Comparison of ENCODE assay signal across 18 cellular contexts in the genomic region with DNA sequence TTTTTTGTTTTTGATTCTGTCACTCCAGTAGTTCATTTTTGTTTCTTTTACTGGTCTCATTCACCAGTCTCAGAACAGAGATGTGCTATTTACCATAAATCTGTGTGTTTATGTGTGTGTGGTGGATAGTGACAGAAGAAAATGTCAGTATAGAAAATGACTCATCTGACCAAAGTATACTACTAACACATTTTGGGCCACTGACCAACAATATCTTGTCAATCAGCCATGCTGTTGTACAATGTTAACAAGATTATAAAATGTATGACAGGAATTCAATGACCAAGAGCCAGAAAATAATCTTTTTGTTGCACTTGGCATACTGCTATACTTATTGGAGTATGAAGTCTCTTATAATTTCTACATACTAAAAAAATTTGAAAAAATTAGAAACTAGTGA.
DNase-seq lines count a peak whose midpoint lies in the region; ATAC-seq, FAIRE-seq and TF ChIP-seq lines count a peak whose summit lies in the region.
"Had no signal": no experiment of that assay in that cellular context is flagged by ENCODE, and none has a peak within 500 bp of the region (broad histone marks: within the 10 kb centered on the region; RNA-seq: fewer than 3 reads in every experiment).

No MANE protein-coding gene starts in this region.

- intact Hi-C loops in IMR-90 (cut with micrococcal nuclease) (no loop called here), mucosa of descending colon (cut with DNase I, micrococcal nuclease) (no loop called here), natural killer cell (cut with micrococcal nuclease) (no loop called here)

- H2AK9ac ChIP-seq in IMR-90 (replicated peaks; ENCODE audit: low read depth, low read length, poor library complexity) = no peak overlapping the region

- no peak for TF ChIP-seq RAD21 in IMR-90 (IDR thresholded peaks at IDR 0.05; ENCODE audit: low read length)

- H3K9me3 ChIP-seq in IMR-90 (ENCODE audit: control insufficient read depth, insufficient read depth, low read length) (no peaks in the 10 kb centered on the region), astrocyte (ENCODE audit: insufficient read depth, low read depth, low read length) (no peaks in the 10 kb centered on the region), mucosa of descending colon (no peaks in the 10 kb centered on the region)
- H3K9me3 ChIP-seq: BE2C had no signal

- BruUV-seq in IMR-90 (replicated peaks; lab: Mats Ljungman, UMichigan) = no TSS peak

- POLR2A ChIA-PET in IMR-90 (lab: Charles Lee; ENCODE audit: unreplicated experiment) = no interaction called here

- H3K27ac ChIP-seq in IMR-90 (ENCODE audit: insufficient read depth, low read length) (no peak overlapping the region), astrocyte (ENCODE audit: low read depth, low read length) (no peak overlapping the region)
- H3K27ac ChIP-seq: PC-9 had no signal

- no peak overlapping the region for H4K8ac ChIP-seq in IMR-90 (ENCODE audit: low read depth in 2 of 2, low read length in 2 of 2)

- ATAC-seq in IMR-90 (ENCODE audit: low read depth) = peak; percentile 53
- ATAC-seq in mucosa of descending colon = no peak
- ATAC-seq in natural killer cell = no peak

- no peaks in the 10 kb centered on the region for H3K9me1 ChIP-seq in IMR-90 (ENCODE audit: insufficient read depth, low read length)

- no peak overlapping the region for H3K56ac ChIP-seq in IMR-90 (ENCODE audit: extremely low read depth, insufficient read depth, low read length)

- H3K36me3 Mint-ChIP-seq in astrocyte (ENCODE audit: low read depth, unreplicated experiment) = no peaks in the 10 kb centered on the region
- peaks cover 11% of the 10 kb centered on the region for H3K36me3 Mint-ChIP-seq in natural killer cell
- H3K36me3 Mint-ChIP-seq: CD4-positive, alpha-beta memory T cell had no signal

- FAIRE-seq in astrocyte (lab: Jason Lieb, UNC) = no peak

- no peak overlapping the region for H3K9ac ChIP-seq in IMR-90 (ENCODE audit: low read depth, low read length)
- no peak overlapping the region for H3K9ac ChIP-seq in astrocyte (ENCODE audit: low read length)

- H2AK5ac ChIP-seq in IMR-90 (ENCODE audit: low read depth, low read length) = no peak overlapping the region

- H3K4ac ChIP-seq in IMR-90 (ENCODE audit: low read depth, low read length) = no peak overlapping the region

- H3K18ac ChIP-seq in IMR-90 (ENCODE audit: low read depth, low read length) = no peak overlapping the region

- H4K20me1 ChIP-seq in IMR-90 (ENCODE audit: insufficient read depth, low read length) (no peaks in the 10 kb centered on the region), astrocyte (ENCODE audit: insufficient read depth, low read length) (no peaks in the 10 kb centered on the region)

- H3K79me2 ChIP-seq in astrocyte (ENCODE audit: insufficient read depth, low read length) = no peaks in the 10 kb centered on the region

- H3K79me1 ChIP-seq in IMR-90 (ENCODE audit: low read depth in 1 of 2, low read length in 2 of 2) = no peaks in the 10 kb centered on the region

- no peak overlapping the region for H2BK120ac ChIP-seq in IMR-90 (ENCODE audit: low read depth, low read length)

- CTCF ChIA-PET in IMR-90 (lab: Yijun Ruan, JAX) = no interaction called here

- H3K4me1 ChIP-seq in IMR-90 (ENCODE audit: control insufficient read depth, insufficient read depth, low read length) (peaks cover 2% of the 10 kb centered on the region; the same call in 1 of the 2 replicates), astrocyte (ENCODE audit: insufficient read depth, low read length) (no peaks in the 10 kb centered on the region), mucosa of descending colon (ENCODE audit: low read depth) (no peaks in the 10 kb centered on the region)

- no peaks in the 10 kb centered on the region for H3K36me3 ChIP-seq in IMR-90 (ENCODE audit: control insufficient read depth, insufficient read depth, low read length)
- no peaks in the 10 kb centered on the region for H3K36me3 ChIP-seq in astrocyte (ENCODE audit: insufficient read depth, low read length)
- H3K36me3 ChIP-seq in mucosa of descending colon (ENCODE audit: low read depth) = no peaks in the 10 kb centered on the region
- H3K36me3 ChIP-seq: BE2C had no signal

- no peak overlapping the region for H2BK20ac ChIP-seq in IMR-90 (ENCODE audit: low read depth, low read length)

- H3K27me3 Mint-ChIP-seq in astrocyte (ENCODE audit: low read depth, unreplicated experiment) (no peaks in the 10 kb centered on the region), natural killer cell (ENCODE audit: low read depth in 2 of 2) (no peaks in the 10 kb centered on the region)
- H3K27me3 Mint-ChIP-seq: CD4-positive, alpha-beta memory T cell had no signal

- no peaks in the 10 kb centered on the region for H3K27me3 ChIP-seq in IMR-90 (ENCODE audit: control insufficient read depth, insufficient read depth, low read length)
- H3K27me3 ChIP-seq in astrocyte (ENCODE audit: insufficient read depth, low read length) = no peaks in the 10 kb centered on the region
- H3K27me3 ChIP-seq: BE2C had no signal

- no peak overlapping the region for H3K14ac ChIP-seq in IMR-90 (replicated peaks; ENCODE audit: low read depth, low read length)

- H3K27ac Mint-ChIP-seq in astrocyte (ENCODE audit: unreplicated experiment) (no peak overlapping the region), natural killer cell (no peak overlapping the region)
- H3K27ac Mint-ChIP-seq: CD4-positive, alpha-beta memory T cell had no signal

- H3K4me2 ChIP-seq in IMR-90 (ENCODE audit: low read depth, low read length) (no peak overlapping the region), astrocyte (ENCODE audit: low read length) (no peak overlapping the region)
- H3K4me2 ChIP-seq: PC-9 had no signal

- TF ChIP-seq POLR2A in IMR-90 (IDR thresholded peaks at IDR 0.05; ENCODE audit: low read depth, low read length) = no peak

- no peak overlapping the region for H2BK5ac ChIP-seq in IMR-90 (ENCODE audit: low read depth, low read length, poor library complexity, severe bottlenecking)

- no peak overlapping the region for H3K4me3 Mint-ChIP-seq in astrocyte (ENCODE audit: unreplicated experiment)
- H3K4me3 Mint-ChIP-seq in natural killer cell = no peak overlapping the region
- H3K4me3 Mint-ChIP-seq: CD4-positive, alpha-beta memory T cell had no signal

- DNase-seq in IMR-90 (peak; percentile 70), astrocyte (ENCODE audit: low read depth) (peak; percentile 30), fibroblast of mammary gland (ENCODE audit: low read depth) (peak; percentile 41), retinal pigment epithelial cell (ENCODE audit: low read depth) (peak; percentile 71), NCI-H446 treated with DMSO at 0.1 percent for 48 hours (lab: John Stamatoyannopoulos, UW) (no peak), anterior cingulate cortex (lab: John Stamatoyannopoulos, UW) (no peak), mucosa of descending colon (no peak), natural killer cell (no peak)
- DNase-seq: BE2C; Calu3; CD4-positive, alpha-beta memory T cell; DMS53; MV-4-11; NCI-H1417; NCI-H187 treated with DMSO at 0.1 percent for 48 hours; NCI-H2171; NCI-H774; PC-9 had no signal

- H4K5ac ChIP-seq in IMR-90 (ENCODE audit: low read depth, low read length) = no peak overlapping the region

- dilution Hi-C loops in IMR-90 (cut with HindIII; ENCODE audit: low sequenced_read_pairs, unreplicated experiment) = no loop called here

- no peak overlapping the region for H3K23ac ChIP-seq in IMR-90 (ENCODE audit: low read depth, low read length)

- no peak overlapping the region for H2AFZ ChIP-seq in IMR-90 (replicated peaks; ENCODE audit: low read length, poor library complexity)
- no peak overlapping the region for H2AFZ ChIP-seq in astrocyte (ENCODE audit: low read depth, low read length)

- in situ Hi-C loops in IMR-90 (cut with MboI; ENCODE audit: low sequenced_read_pairs) = no loop called here

- no peak overlapping the region for H4K91ac ChIP-seq in IMR-90 (ENCODE audit: insufficient read depth, low read depth, low read length)

- H2BK15ac ChIP-seq in IMR-90 (ENCODE audit: low read depth, low read length) = no peak overlapping the region

- H3K9me3 Mint-ChIP-seq in astrocyte (ENCODE audit: unreplicated experiment) = no peaks in the 10 kb centered on the region
- peaks cover 13 to 18% of the 10 kb centered on the region in 2 donors for H3K9me3 Mint-ChIP-seq in natural killer cell

- TF ChIP-seq CTCF in IMR-90 (conservative IDR thresholded peaks at IDR 0.05; ENCODE audit: low read depth, low read length) = no peak
- no peak for TF ChIP-seq CTCF in astrocyte (IDR thresholded peaks at IDR 0.05; ENCODE audit: insufficient read depth, low read depth, low read length)
- no peak for TF ChIP-seq CTCF in fibroblast of mammary gland (conservative IDR thresholded peaks at IDR 0.05; ENCODE audit: control insufficient read depth, insufficient read depth, low read depth, low read length)
- no peak for TF ChIP-seq CTCF in retinal pigment epithelial cell (conservative IDR thresholded peaks at IDR 0.05; ENCODE audit: low read depth, low read length)
- no peak for TF ChIP-seq CTCF in mucosa of descending colon (IDR thresholded peaks at IDR 0.05)
- no peak for TF ChIP-seq CTCF in natural killer cell (IDR thresholded peaks at IDR 0.05)

- H3K4me3 ChIP-seq in IMR-90 (ENCODE audit: insufficient read depth, low read depth, low read length) (no peak overlapping the region), astrocyte (ENCODE audit: insufficient read depth, low read depth, low read length) (no peak overlapping the region), fibroblast of mammary gland (ENCODE audit: control insufficient read depth, low read depth, low read length) (no peak overlapping the region), retinal pigment epithelial cell (ENCODE audit: low read length) (no peak overlapping the region), mucosa of descending colon (no peak overlapping the region)
- H3K4me3 ChIP-seq: PC-9 had no signal

- H3K4me1 Mint-ChIP-seq in astrocyte (ENCODE audit: low read depth, unreplicated experiment) (peaks cover 21% of the 10 kb centered on the region), natural killer cell (no peaks in the 10 kb centered on the region)
- H3K4me1 Mint-ChIP-seq: CD4-positive, alpha-beta memory T cell had no signal

TF ChIP-seq in IMR-90, 13 proteins besides CTCF, POLR2A, EP300 and RAD21 (continues in another document):
- TF ChIP-seq BHLHE40 (IDR thresholded peaks at IDR 0.05; ENCODE audit: low read depth, low read length) = no peak
- TF ChIP-seq, protein P1, sequence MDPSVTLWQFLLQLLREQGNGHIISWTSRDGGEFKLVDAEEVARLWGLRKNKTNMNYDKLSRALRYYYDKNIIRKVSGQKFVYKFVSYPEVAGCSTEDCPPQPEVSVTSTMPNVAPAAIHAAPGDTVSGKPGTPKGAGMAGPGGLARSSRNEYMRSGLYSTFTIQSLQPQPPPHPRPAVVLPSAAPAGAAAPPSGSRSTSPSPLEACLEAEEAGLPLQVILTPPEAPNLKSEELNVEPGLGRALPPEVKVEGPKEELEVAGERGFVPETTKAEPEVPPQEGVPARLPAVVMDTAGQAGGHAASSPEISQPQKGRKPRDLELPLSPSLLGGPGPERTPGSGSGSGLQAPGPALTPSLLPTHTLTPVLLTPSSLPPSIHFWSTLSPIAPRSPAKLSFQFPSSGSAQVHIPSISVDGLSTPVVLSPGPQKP (IDR thresholded peaks at IDR 0.05; ENCODE audit: borderline replicate concordance, low read depth, low read length) = no peak
- TF ChIP-seq MXI1 (IDR thresholded peaks at IDR 0.05; ENCODE audit: borderline replicate concordance, low read depth, low read length) = no peak
- no peak for TF ChIP-seq CHD1 (IDR thresholded peaks at IDR 0.05; ENCODE audit: low read depth, low read length)
- no peak for TF ChIP-seq RCOR1 (IDR thresholded peaks at IDR 0.05; ENCODE audit: insufficient replicate concordance, low read length)

Comparison
In these comparisons a context has a peak if more than half of its experiments do, and no peak if none do; other contexts are left out.
1. DNase-seq: peak in IMR-90 (single experiment), astrocyte (single experiment), fibroblast of mammary gland (single experiment) and retinal pigment epithelial cell (single experiment); none in NCI-H446 treated with DMSO at 0.1 percent for 48 hours (single experiment), anterior cingulate cortex (0 of 58), mucosa of descending colon (0 of 3) and natural killer cell (single experiment).